In the genomic region with DNA sequence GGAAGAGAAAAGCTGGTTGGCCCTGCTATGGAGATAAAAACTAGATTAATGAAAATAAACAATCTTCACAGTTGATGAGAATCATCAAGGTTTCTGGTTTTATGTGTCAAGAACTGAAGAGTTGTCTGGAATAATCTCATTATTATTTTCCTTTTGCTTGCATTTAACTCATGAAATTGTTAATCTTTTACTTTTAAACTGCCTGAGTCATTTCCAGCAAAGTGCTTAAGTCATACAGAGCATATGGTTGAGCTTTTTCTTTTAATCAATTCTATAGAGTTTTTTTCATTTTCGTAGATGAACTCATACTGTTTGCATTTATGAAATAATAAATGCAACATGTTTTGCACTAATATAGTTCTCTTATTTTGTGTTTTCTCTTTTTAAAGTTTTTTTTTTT, we compare ENCODE assay signal across 16 cellular contexts.
"Had no signal": no experiment of that assay in that cellular context is flagged by ENCODE, and none has a peak within 500 bp of the region (broad histone marks: within the 10 kb centered on the region; RNA-seq: fewer than 3 reads in every experiment).

No MANE protein-coding gene starts in this region.

- H3K27ac ChIP-seq: RWPE1 had no signal

- H3K9me3 ChIP-seq: SK-N-SH had no signal

- DNase-seq: KBM-7, NCI-H1092, NCI-H1436, NCI-H187, NCI-H2029, NCI-H2081 treated with DMSO at 0.1 percent for 48 hours, NCI-H2171, NCI-H226, NCI-H446, NCI-H510A, NCI-H524 treated with DMSO at 0.1 percent for 48 hours, NCI-H69, NCI-H774, SHP77, SK-N-SH had no signal
